Comparison of ENCODE assay signal across 13 cellular contexts in genomic region chr20:61599061-61599930, GRCh38.
DNase-seq lines count a peak whose midpoint lies in the region; ATAC-seq and TF ChIP-seq lines count a peak whose summit lies in the region.
"Had no signal": no experiment of that assay in that cellular context is flagged by ENCODE, and none has a peak within 500 bp of the region (broad histone marks: within the 10 kb centered on the region; RNA-seq: fewer than 3 reads in every experiment).

No MANE protein-coding gene starts in this region.

- H2AFZ ChIP-seq in MM.1S (ENCODE audit: low read length) (no peak overlapping the region), neural progenitor cell (replicated peaks) (no peak overlapping the region)

- H3K27ac Mint-ChIP-seq in neural progenitor cell = peak overlapping the region; percentile 78
- H3K27ac Mint-ChIP-seq: CD4-positive, CD25-positive, alpha-beta regulatory T cell had no signal

- H4K20me1 ChIP-seq in MM.1S (ENCODE audit: insufficient read depth, low read length) = no peaks in the 10 kb centered on the region
- H4K20me1 ChIP-seq in neural progenitor cell (ENCODE audit: low read depth) = no peaks in the 10 kb centered on the region

- no peak overlapping the region for H3K4me3 Mint-ChIP-seq in neural progenitor cell
- H3K4me3 Mint-ChIP-seq: CD4-positive, CD25-positive, alpha-beta regulatory T cell had no signal

- H3K4me1 ChIP-seq in MM.1S (ENCODE audit: low read length) = no peaks in the 10 kb centered on the region
- peaks cover 4% of the 10 kb centered on the region for H3K4me1 ChIP-seq in neural progenitor cell
- H3K4me1 ChIP-seq: gastrocnemius medialis had no signal

- H3K79me2 ChIP-seq in MM.1S (ENCODE audit: low read length) = no peaks in the 10 kb centered on the region
- no peaks in the 10 kb centered on the region for H3K79me2 ChIP-seq in neural progenitor cell (ENCODE audit: low read depth)

- DNase-seq in H7 = peak; percentile 95
- DNase-seq in MM.1S = no peak
- peak in 3 of 10 donors; percentile 25 to 51 (median 30) for DNase-seq in dorsolateral prefrontal cortex
- DNase-seq in neural progenitor cell (ENCODE audit: low spot score) = peak; percentile 42
- DNase-seq in NCI-H446 (lab: John Stamatoyannopoulos, UW) = no peak
- DNase-seq: CD4-positive, CD25-positive, alpha-beta regulatory T cell; gastrocnemius medialis; mesenchymal stem cell; NCI-H1436; NCI-H226; stimulated activated CD4-positive, alpha-beta T cell treated with anti-CD3 and anti-CD28 coated beads, Interleukin-4, amount 100 ng/mL, for 1 hour had no signal

- H3K36me3 ChIP-seq in H7 (replicated peaks; ENCODE audit: control insufficient read depth, insufficient read depth, low read length) = no peaks in the 10 kb centered on the region
- H3K36me3 ChIP-seq in MM.1S (replicated peaks; ENCODE audit: insufficient read depth, low read length) = no peaks in the 10 kb centered on the region
- no peaks in the 10 kb centered on the region for H3K36me3 ChIP-seq in neural progenitor cell
- H3K36me3 ChIP-seq: gastrocnemius medialis had no signal

- no peaks in the 10 kb centered on the region for H3K9me2 ChIP-seq in MM.1S (replicated peaks; ENCODE audit: insufficient read depth, low read length)

- H3K27ac ChIP-seq in MM.1S (ENCODE audit: low read length) (no peak overlapping the region), dorsolateral prefrontal cortex (peak overlapping the region in 38 of 59 donors; percentile 8 to 76 (median 45)), neural progenitor cell (no peak overlapping the region)
- H3K27ac ChIP-seq: gastrocnemius medialis had no signal

- H3K36me3 Mint-ChIP-seq in neural progenitor cell = peaks cover 9% of the 10 kb centered on the region
- H3K36me3 Mint-ChIP-seq: CD4-positive, CD25-positive, alpha-beta regulatory T cell had no signal

- H3K4me1 Mint-ChIP-seq in neural progenitor cell = peaks cover 17% of the 10 kb centered on the region
- H3K4me1 Mint-ChIP-seq: CD4-positive, CD25-positive, alpha-beta regulatory T cell had no signal

- H3K9me3 ChIP-seq in MM.1S (replicated peaks; ENCODE audit: insufficient read depth, low read length) = no peaks in the 10 kb centered on the region
- no peaks in the 10 kb centered on the region for H3K9me3 ChIP-seq in neural progenitor cell (ENCODE audit: low read depth)
- H3K9me3 ChIP-seq: gastrocnemius medialis had no signal

- TF ChIP-seq CTCF in MM.1S (IDR thresholded peaks at IDR 0.05; ENCODE audit: low read length) (peak; percentile 16; the same call in 1 of the 2 replicates), dorsolateral prefrontal cortex (IDR thresholded peaks at IDR 0.05 in 54 of 56, conservative IDR thresholded peaks at IDR 0.05 in 2 of 56; ENCODE audit: low read depth in 1 of 56, partially characterized antibody in 56 of 56) (peak in 10 of 56 donors; percentile 11 to 59 (median 20)), neural progenitor cell (IDR thresholded peaks at IDR 0.05) (peak; percentile 51)

- peaks cover 33% of the 10 kb centered on the region for H3K9me3 Mint-ChIP-seq in neural progenitor cell

- intact Hi-C loops in dorsolateral prefrontal cortex (cut with DNase I) = no loop called here

- H3K4me3 ChIP-seq in H7 (ENCODE audit: insufficient read depth, low read depth, low read length) = no peak overlapping the region
- H3K4me3 ChIP-seq in MM.1S (ENCODE audit: low read length) = no peak overlapping the region
- peak overlapping the region in 30 of 59 donors; percentile 4 to 46 (median 22) for H3K4me3 ChIP-seq in dorsolateral prefrontal cortex
- no peak overlapping the region for H3K4me3 ChIP-seq in neural progenitor cell
- H3K4me3 ChIP-seq: gastrocnemius medialis had no signal

- H3F3A ChIP-seq in MM.1S (ENCODE audit: insufficient read depth, low read length) = no peaks in the 10 kb centered on the region
- H3F3A ChIP-seq in neural progenitor cell (ENCODE audit: low read depth) = no peaks in the 10 kb centered on the region

- H3K27me3 Mint-ChIP-seq in neural progenitor cell (ENCODE audit: insufficient read depth, low read depth) = peaks cover 9% of the 10 kb centered on the region
- H3K27me3 Mint-ChIP-seq: CD4-positive, CD25-positive, alpha-beta regulatory T cell had no signal

- ATAC-seq in HG03439 (IDR thresholded peaks at IDR 0.05; ENCODE audit: unreplicated experiment) (no peak), GM19455 (IDR thresholded peaks at IDR 0.05; ENCODE audit: unreplicated experiment) (no peak)
- ATAC-seq: gastrocnemius medialis had no signal

- H3K27me3 ChIP-seq in H7 (ENCODE audit: control insufficient read depth, insufficient read depth, low read length) = no peaks in the 10 kb centered on the region
- H3K27me3 ChIP-seq in MM.1S (replicated peaks; ENCODE audit: insufficient read depth, low read length) = peaks cover 57% of the 10 kb centered on the region
- no peaks in the 10 kb centered on the region for H3K27me3 ChIP-seq in dorsolateral prefrontal cortex
- no peaks in the 10 kb centered on the region for H3K27me3 ChIP-seq in neural progenitor cell
- H3K27me3 ChIP-seq: gastrocnemius medialis had no signal

- no peak overlapping the region for H3K4me2 ChIP-seq in MM.1S (ENCODE audit: low read depth, low read length)
- no peak overlapping the region for H3K4me2 ChIP-seq in neural progenitor cell

- no peak overlapping the region for H3K9ac ChIP-seq in MM.1S (ENCODE audit: low read length)
- no peak overlapping the region for H3K9ac ChIP-seq in neural progenitor cell

Comparison
In these comparisons a context has a peak if more than half of its experiments do, and no peak if none do; other contexts are left out.
1. DNase-seq: peak in H7 (single experiment) and neural progenitor cell (single experiment); none in MM.1S (single experiment) and NCI-H446 (0 of 2).
2. H3K4me3 ChIP-seq: peak in dorsolateral prefrontal cortex (30 of 59); none in H7 (single experiment), MM.1S (single experiment) and neural progenitor cell (single experiment).
3. H3K27ac ChIP-seq: peak in dorsolateral prefrontal cortex (38 of 59); none in MM.1S (single experiment) and neural progenitor cell (single experiment).